ENCODE assay signal across 18 cellular contexts in genomic region chr4:169045862-169046584, GRCh38. TPM values are rescaled to one million over a fixed set of nuclear protein-coding genes. Genes with fewer than 3 reads are reported as not detected.
DNase-seq lines count a peak whose midpoint lies in the region; ATAC-seq, FAIRE-seq and TF ChIP-seq lines count a peak whose summit lies in the region.
"Had no signal": no experiment of that assay in that cellular context is flagged by ENCODE, and none has a peak within 500 bp of the region (broad histone marks: within the 10 kb centered on the region; RNA-seq: fewer than 3 reads in every experiment).

No MANE protein-coding gene starts in this region.

- H3K27ac ChIP-seq in GM12878 (ENCODE audit: control insufficient read depth, insufficient read depth) (no peak overlapping the region), upper lobe of left lung (no peak overlapping the region), Karpas-422 (ENCODE audit: low read length) (no peak overlapping the region)
- H3K27ac ChIP-seq: SK-N-MC, tibial artery had no signal

- POLR2A ChIA-PET in GM12878 (lab: Charles Lee): no interaction called here

- no peak for FAIRE-seq in GM12878 (lab: Jason Lieb, UNC)
- FAIRE-seq: GM12892 had no signal

- H3K9me3 ChIP-seq in GM12878 (replicated peaks; ENCODE audit: control insufficient read depth, insufficient read depth, low read length) (no peaks in the 10 kb centered on the region), upper lobe of left lung (no peaks in the 10 kb centered on the region), Karpas-422 (ENCODE audit: low read length) (no peaks in the 10 kb centered on the region)
- H3K9me3 ChIP-seq: tibial artery had no signal

- H3K27me3 Mint-ChIP-seq in activated naive CD8-positive, alpha-beta T cell treated with anti-CD3 and anti-CD28 coated beads, Interleukin-2, amount 50 U/mL, for 24 hours: no peaks in the 10 kb centered on the region
- no peaks in the 10 kb centered on the region for H3K27me3 Mint-ChIP-seq in activated naive CD8-positive, alpha-beta T cell treated with anti-CD3 and anti-CD28 coated beads for 36 hours
- H3K27me3 Mint-ChIP-seq: IgD-negative memory B cell had no signal

- CTCF ChIA-PET in GM12878 (lab: Yijun Ruan, JAX): no interaction called here

- H3K27ac Mint-ChIP-seq in activated naive CD8-positive, alpha-beta T cell treated with anti-CD3 and anti-CD28 coated beads, Interleukin-2, amount 50 U/mL, for 24 hours: no peak overlapping the region
- no peak overlapping the region for H3K27ac Mint-ChIP-seq in activated naive CD8-positive, alpha-beta T cell treated with anti-CD3 and anti-CD28 coated beads for 36 hours
- H3K27ac Mint-ChIP-seq: activated CD4-positive, alpha-beta memory T cell treated with anti-CD3 and anti-CD28 coated beads for 36 hours; activated T-cell treated with anti-CD3 and anti-CD28 coated beads, Interleukin-2, amount 50 U/mL, for 72 hours; IgD-negative memory B cell had no signal

- no peaks in the 10 kb centered on the region for H3K9me2 ChIP-seq in Karpas-422 (replicated peaks; ENCODE audit: insufficient read depth, low read length)

- H4K20me1 ChIP-seq in GM12878 (ENCODE audit: control insufficient read depth, insufficient read depth) (no peaks in the 10 kb centered on the region), Karpas-422 (ENCODE audit: insufficient read depth, low read depth, low read length) (no peaks in the 10 kb centered on the region)

- H3K4me3 ChIP-seq in GM12878 (no peak overlapping the region), upper lobe of left lung (no peak overlapping the region), Karpas-422 (ENCODE audit: low read length) (no peak overlapping the region)
- H3K4me3 ChIP-seq: SK-N-MC, tibial artery had no signal

- no TSS peak for BruUV-seq in GM12878 (replicated peaks; lab: Mats Ljungman, UMichigan)

- RAD21 ChIA-PET in GM12878 (lab: Charles Lee; ENCODE audit: unreplicated experiment): interaction anchor here (0.5 to 2.0 kb wide), 3 partner anchors 21 to 440 kb away, joined by 3 to 5 read pairs (median 4); no protein-coding TSS in a partner anchor

- H3K4me1 ChIP-seq in GM12878 (ENCODE audit: control insufficient read depth, insufficient read depth, low read length): no peaks in the 10 kb centered on the region
- H3K4me1 ChIP-seq in upper lobe of left lung: peaks cover 0 to 5% (median 3%) of the 10 kb centered on the region in 4 donors
- H3K4me1 ChIP-seq in Karpas-422 (ENCODE audit: low read length): no peaks in the 10 kb centered on the region
- H3K4me1 ChIP-seq: tibial artery had no signal

- H3K27me3 ChIP-seq in GM12878 (replicated peaks in 1 of 2; ENCODE audit: control insufficient read depth in 2 of 2, insufficient read depth in 2 of 2, low read length in 1 of 2) (no peaks in the 10 kb centered on the region), upper lobe of left lung (no peaks in the 10 kb centered on the region), Karpas-422 (ENCODE audit: low read length) (no peaks in the 10 kb centered on the region)
- H3K27me3 ChIP-seq: tibial artery had no signal

- H2AFZ ChIP-seq in GM12878 (ENCODE audit: control insufficient read depth, low read depth, low read length) (no peak overlapping the region), Karpas-422 (ENCODE audit: low read length) (no peak overlapping the region)

- H3K79me2 ChIP-seq in GM12878 (ENCODE audit: control insufficient read depth, insufficient read depth, low read length): no peaks in the 10 kb centered on the region
- H3K79me2 ChIP-seq in Karpas-422 (ENCODE audit: low read length): no peaks in the 10 kb centered on the region

- TF ChIP-seq RAD21 in GM12878 (IDR thresholded peaks at IDR 0.05; ENCODE audit: insufficient read depth, low read depth, low read length): 0 out of 2 replicates have a peak, but pooled peaks have one; percentile 20

- H3K36me3 ChIP-seq in GM12878 (ENCODE audit: control insufficient read depth in 2 of 2, insufficient read depth in 2 of 2, low read length in 1 of 2) (no peaks in the 10 kb centered on the region), upper lobe of left lung (no peaks in the 10 kb centered on the region), Karpas-422 (ENCODE audit: insufficient read depth, low read length) (no peaks in the 10 kb centered on the region)
- H3K36me3 ChIP-seq: tibial artery had no signal

- no peak for DNase-seq in activated naive CD8-positive, alpha-beta T cell treated with anti-CD3 and anti-CD28 coated beads, Interleukin-2, amount 50 U/mL, for 24 hours
- DNase-seq in activated naive CD8-positive, alpha-beta T cell treated with anti-CD3 and anti-CD28 coated beads for 36 hours: no peak
- DNase-seq in GM12878 (ENCODE audit: low read depth, low spot score) (no peak), iPS DF 4.7 (ENCODE audit: extremely low read depth, low spot score) (peak; percentile 25), upper lobe of left lung (peak; percentile 25 to 37), A172 (ENCODE audit: low spot score) (no peak), GM03348 (ENCODE audit: low spot score) (no peak), Karpas-422 (no peak)
- DNase-seq: activated CD4-positive, alpha-beta memory T cell treated with anti-CD3 and anti-CD28 coated beads for 36 hours; activated T-cell treated with anti-CD3 and anti-CD28 coated beads, Interleukin-2, amount 50 U/mL, for 72 hours; CD8-positive, alpha-beta memory T cell; islet precursor cell; NCI-H1092; occipital lobe; tibial artery had no signal

- WGBS in GM12878 (ENCODE audit: insufficient coverage, insufficient replicate concordance, low lambda C conversion rate, missing lambda C conversion rate): 58% methylated on average over 15 of the region's 15 CpGs
- 66 to 68% methylated on average over 15 of the region's 15 CpGs for WGBS in upper lobe of left lung, 2 donors

- SMC1A ChIA-PET in GM12878 (lab: Charles Lee; ENCODE audit: uncharacterized antibody, unreplicated experiment): interaction anchor here (1.4 kb wide), 1 partner anchor 123 kb away, joined by 3 read pairs; no protein-coding TSS in a partner anchor

- TF ChIP-seq CTCF in GM12878 (IDR thresholded peaks at IDR 0.05 in 2 of 3, conservative IDR thresholded peaks at IDR 0.05 in 1 of 3; ENCODE audit: control insufficient read depth in 2 of 3, extremely low read depth in 1 of 3, insufficient read depth in 1 of 3, low read depth in 3 of 3, low read length in 3 of 3): no peak
- TF ChIP-seq CTCF in upper lobe of left lung (IDR thresholded peaks at IDR 0.05): peak in 2 of 6 experiments; percentile 28 to 36

- H3K4me1 Mint-ChIP-seq in activated naive CD8-positive, alpha-beta T cell treated with anti-CD3 and anti-CD28 coated beads, Interleukin-2, amount 50 U/mL, for 24 hours: no peaks in the 10 kb centered on the region
- no peaks in the 10 kb centered on the region for H3K4me1 Mint-ChIP-seq in activated naive CD8-positive, alpha-beta T cell treated with anti-CD3 and anti-CD28 coated beads for 36 hours
- H3K4me1 Mint-ChIP-seq: CD8-positive, alpha-beta memory T cell; IgD-negative memory B cell had no signal

- in situ Hi-C loops in GM12878 (cut with MboI): no loop called here

- H3K9ac ChIP-seq in GM12878 (ENCODE audit: control insufficient read depth, insufficient read depth, low read length) (no peak overlapping the region), Karpas-422 (ENCODE audit: low read length) (no peak overlapping the region)

- H3K4me3 Mint-ChIP-seq in activated naive CD8-positive, alpha-beta T cell treated with anti-CD3 and anti-CD28 coated beads, Interleukin-2, amount 50 U/mL, for 24 hours: no peak overlapping the region
- H3K4me3 Mint-ChIP-seq in activated naive CD8-positive, alpha-beta T cell treated with anti-CD3 and anti-CD28 coated beads for 36 hours: no peak overlapping the region
- H3K4me3 Mint-ChIP-seq: activated CD4-positive, alpha-beta memory T cell treated with anti-CD3 and anti-CD28 coated beads for 36 hours; activated T-cell treated with anti-CD3 and anti-CD28 coated beads, Interleukin-2, amount 50 U/mL, for 72 hours; CD8-positive, alpha-beta memory T cell; IgD-negative memory B cell had no signal

- no peaks in the 10 kb centered on the region for H3K9me3 Mint-ChIP-seq in activated naive CD8-positive, alpha-beta T cell treated with anti-CD3 and anti-CD28 coated beads, Interleukin-2, amount 50 U/mL, for 24 hours
- no peaks in the 10 kb centered on the region for H3K9me3 Mint-ChIP-seq in activated naive CD8-positive, alpha-beta T cell treated with anti-CD3 and anti-CD28 coated beads for 36 hours
- H3K9me3 Mint-ChIP-seq: activated CD4-positive, alpha-beta memory T cell treated with anti-CD3 and anti-CD28 coated beads for 36 hours; activated T-cell treated with anti-CD3 and anti-CD28 coated beads, Interleukin-2, amount 50 U/mL, for 72 hours; CD8-positive, alpha-beta memory T cell; IgD-negative memory B cell had no signal

- TF ChIP-seq EP300 in GM12878 (IDR thresholded peaks at IDR 0.05; ENCODE audit: borderline replicate concordance in 1 of 2, control insufficient read depth in 1 of 2, low read depth in 2 of 2, low read length in 2 of 2) (no peak), upper lobe of left lung (IDR thresholded peaks at IDR 0.05) (no peak)

- peak; percentile 33 for ATAC-seq in activated naive CD8-positive, alpha-beta T cell treated with anti-CD3 and anti-CD28 coated beads, Interleukin-2, amount 50 U/mL, for 24 hours
- ATAC-seq in GM12878 (no peak), upper lobe of left lung (ENCODE audit: low FRiP score in 2 of 2) (peak in 1 of 2 donors; percentile 9)
- ATAC-seq: activated T-cell treated with anti-CD3 and anti-CD28 coated beads, Interleukin-2, amount 50 U/mL, for 72 hours had no signal

- no peaks in the 10 kb centered on the region for H3K36me3 Mint-ChIP-seq in activated naive CD8-positive, alpha-beta T cell treated with anti-CD3 and anti-CD28 coated beads, Interleukin-2, amount 50 U/mL, for 24 hours (ENCODE audit: low read depth)
- no peaks in the 10 kb centered on the region for H3K36me3 Mint-ChIP-seq in activated naive CD8-positive, alpha-beta T cell treated with anti-CD3 and anti-CD28 coated beads for 36 hours
- H3K36me3 Mint-ChIP-seq: activated CD4-positive, alpha-beta memory T cell treated with anti-CD3 and anti-CD28 coated beads for 36 hours; CD8-positive, alpha-beta memory T cell had no signal

- TF ChIP-seq POLR2A in GM12878 (IDR thresholded peaks at IDR 0.05; ENCODE audit: low read depth, low read length) (no peak), upper lobe of left lung (IDR thresholded peaks at IDR 0.05) (no peak)

- H3K4me2 ChIP-seq in GM12878 (ENCODE audit: control insufficient read depth, insufficient read depth) (no peak overlapping the region), Karpas-422 (ENCODE audit: low read depth, low read length, poor library complexity, severe bottlenecking) (no peak overlapping the region)

- intact Hi-C loops in GM12878 (cut with micrococcal nuclease; ENCODE audit: unreplicated experiment): no loop called here

RNA-seq across cellular contexts. Expression of gene CBR4, which starts 36.0 kb away (rescaled TPM):
- total RNA-seq in activated naive CD8-positive, alpha-beta T cell treated with anti-CD3 and anti-CD28 coated beads for 36 hours: 10 to 100 TPM; 14.5 to 15.6 TPM
- 98.9 and 104 TPM in 2 replicates for total RNA-seq in GM12878 (2013; cell fraction: nucleolus; rRNA removed)
- total RNA-seq in GM12878 (2014; rRNA removed) (22.2 and 27.7 TPM in 2 replicates), GM12878 (2014; rRNA removed; fragmentation: Illumina TruSeq; extraction: Trizol) (26.5 and 28.3 TPM in 2 replicates), GM12878 (2021) (32.2 and 32.9 TPM in 2 replicates), upper lobe of left lung (10 to 100 TPM; 10.0 to 32.0 (median 15.9) TPM)
- 5.5 TPM for polyA plus RNA-seq in GM12878 (2011; ENCODE audit: low read depth)
- polyA plus RNA-seq in GM12878 (2011; rRNA removed) (17.3 and 24.4 TPM in 2 replicates), GM12878 (2014; fragmentation: Illumina TruSeq; extraction: Trizol) (23.2 and 30.8 TPM in 2 replicates), GM12878 (2014; fragmentation: Nextera tagmentation; extraction: Ambion mirVana) (10 to 100 TPM; 21.4 to 36.2 TPM), GM12878 (2014; rRNA removed) (16.7 and 21.2 TPM in 2 replicates), GM12878 (2016; fragmentation: Nextera tagmentation; extraction: Ambion mirVana) (10 to 100 TPM; 30.8 to 38.8 TPM)
- polyA plus RNA-seq in GM12878 (2011; cell fraction: cytosol; rRNA removed): 5.2 and 6.3 TPM in 2 replicates
- 20.6 and 24.4 TPM in 2 replicates for polyA plus RNA-seq in GM12878 (2011; cell fraction: nucleus; rRNA removed)
- 10.9 and 13.0 TPM in 2 replicates for polyA plus RNA-seq in GM12878 (2012)
- polyA minus RNA-seq in GM12878 (2011; rRNA and poly(A)+ RNA removed): 15.9 and 16.0 TPM in 2 replicates
- polyA minus RNA-seq in GM12878 (2011; cell fraction: cytosol; rRNA and poly(A)+ RNA removed): 4.8 and 6.1 TPM in 2 replicates
- polyA minus RNA-seq in GM12878 (2011; cell fraction: nucleus; rRNA and poly(A)+ RNA removed): 20.4 and 31.1 TPM in 2 replicates
- total RNA-seq in A172 (2014; rRNA removed; shearing (Covaris generic)): 25.2 and 26.9 TPM in 2 replicates
- total RNA-seq in Karpas-422 (2014; rRNA removed; shearing (Covaris generic); ENCODE audit: low replicate concordance): 23.1 and 25.7 TPM in 2 replicates

Comparison
In these comparisons a context has a peak if more than half of its experiments do, and no peak if none do; other contexts are left out.
1. DNase-seq: peak in iPS DF 4.7 (single experiment) and upper lobe of left lung (2 of 2); none in activated naive CD8-positive, alpha-beta T cell treated with anti-CD3 and anti-CD28 coated beads, Interleukin-2, amount 50 U/mL, for 24 hours (single experiment), activated naive CD8-positive, alpha-beta T cell treated with anti-CD3 and anti-CD28 coated beads for 36 hours (single experiment), GM12878 (single experiment), A172 (single experiment), GM03348 (single experiment) and Karpas-422 (single experiment).